Comparison of ENCODE assay signal across 8 cellular contexts in genomic region chr4:123399638-123400358, GRCh38. TPM values are rescaled to one million over a fixed set of nuclear protein-coding genes. Genes with fewer than 3 reads are reported as not detected.
A peak's percentile ranks its signal among the peaks of the same experiment; 100 is the strongest.
DNase-seq lines count a peak whose midpoint lies in the region; ATAC-seq and TF ChIP-seq lines count a peak whose summit lies in the region.

No MANE protein-coding gene starts in this region.

- POLR2A ChIA-PET in CD4-positive, alpha-beta T cell (lab: Charles Lee), result no interaction called here

- no peaks in the 10 kb centered on the region for H3K4me1 ChIP-seq in ectodermal cell (ENCODE audit: control insufficient read depth, insufficient read depth, low read length)

- peak overlapping the region; percentile 84 for H3K27ac Mint-ChIP-seq in CD4-positive, alpha-beta T cell
- peak overlapping the region; percentile 74 to 84 for H3K27ac Mint-ChIP-seq in natural killer cell

- H3K9me3 Mint-ChIP-seq in CD4-positive, alpha-beta T cell, result no peaks in the 10 kb centered on the region
- H3K9me3 Mint-ChIP-seq in natural killer cell, result no peaks in the 10 kb centered on the region

- TF ChIP-seq CTCF in CD4-positive, alpha-beta T cell (IDR thresholded peaks at IDR 0.05), result no peak
- no peak for TF ChIP-seq CTCF in natural killer cell (IDR thresholded peaks at IDR 0.05)
- no peak for TF ChIP-seq CTCF in GM10266 (IDR thresholded peaks at IDR 0.05; ENCODE audit: control insufficient read depth, insufficient read depth, low read depth, missing control alignments)

- intact Hi-C loops in CD4-positive, alpha-beta T cell (cut with DNase I, micrococcal nuclease), result loop anchor here (5.0 to 10.0 kb wide), 4 partner anchors 258 to 1315 kb away; partner anchors contain the start of genes BBS12 (in 2 of the 2), ANKRD50 (in 1 of the 2) and NUDT6 (in 1 of the 2)
- intact Hi-C loops in natural killer cell (cut with micrococcal nuclease), result no loop called here

- peaks cover 30% of the 10 kb centered on the region for H3K4me1 Mint-ChIP-seq in CD4-positive, alpha-beta T cell (ENCODE audit: low read depth)
- peaks cover 29 to 36% of the 10 kb centered on the region in 2 donors for H3K4me1 Mint-ChIP-seq in natural killer cell

- peaks cover 14% of the 10 kb centered on the region for H3K36me3 Mint-ChIP-seq in CD4-positive, alpha-beta T cell (ENCODE audit: low read depth)
- H3K36me3 Mint-ChIP-seq in natural killer cell, result no peaks in the 10 kb centered on the region

- DNase-seq in CD4-positive, alpha-beta T cell, result no peak
- DNase-seq in NCI-H526 treated with DMSO at 0.1 percent for 48 hours (lab: John Stamatoyannopoulos, UW) (peak; percentile 63), natural killer cell (no peak), GM10266 (ENCODE audit: extremely low spot score) (no peak), amniotic stem cell (lab: John Stamatoyannopoulos, UW) (no peak)

- no peak overlapping the region for H3K27ac ChIP-seq in CD4-positive, alpha-beta T cell (ENCODE audit: low read depth, low read length)
- H3K27ac ChIP-seq in ectodermal cell (ENCODE audit: insufficient read depth, low read depth, low read length, poor library complexity, severe bottlenecking), result no peak overlapping the region

- peaks cover 4% of the 10 kb centered on the region for H3K27me3 ChIP-seq in CD4-positive, alpha-beta T cell (ENCODE audit: control insufficient read depth, insufficient read depth, low read length)
- H3K27me3 ChIP-seq in ectodermal cell (ENCODE audit: control insufficient read depth, insufficient read depth, low read length, poor library complexity, severe bottlenecking), result peaks cover 6% of the 10 kb centered on the region

- H3K4me3 ChIP-seq in ectodermal cell (ENCODE audit: insufficient read depth, low read depth, low read length), result peak overlapping the region; percentile 74

- ATAC-seq in CD4-positive, alpha-beta T cell (ENCODE audit: poor library complexity), result no peak
- ATAC-seq in natural killer cell (no peak), HG02642 (IDR thresholded peaks at IDR 0.05; ENCODE audit: poor library complexity, unreplicated experiment) (no peak), HG02623 (IDR thresholded peaks at IDR 0.05; ENCODE audit: unreplicated experiment) (no peak)

- H3K9me3 ChIP-seq in CD4-positive, alpha-beta T cell (ENCODE audit: control insufficient read depth, low read length), result no peaks in the 10 kb centered on the region
- no peaks in the 10 kb centered on the region for H3K9me3 ChIP-seq in ectodermal cell (ENCODE audit: control insufficient read depth, low read length)

- H3K36me3 ChIP-seq in ectodermal cell (ENCODE audit: control insufficient read depth, insufficient read depth, low read length), result no peaks in the 10 kb centered on the region

- peaks cover 27% of the 10 kb centered on the region for H3K27me3 Mint-ChIP-seq in CD4-positive, alpha-beta T cell
- peaks cover 16% of the 10 kb centered on the region in 2 donors for H3K27me3 Mint-ChIP-seq in natural killer cell (ENCODE audit: low read depth in 2 of 2)

- H3K4me3 Mint-ChIP-seq in CD4-positive, alpha-beta T cell, result peak overlapping the region; percentile 88
- H3K4me3 Mint-ChIP-seq in natural killer cell, result peak overlapping the region; percentile 90

- CTCF ChIA-PET in CD4-positive, alpha-beta T cell (lab: Charles Lee), result no interaction called here

- WGBS in ectodermal cell, 2 experiments, result 2 to 3% methylated on average over 22 of the region's 22 CpGs

RNA-seq across cellular contexts. Expression of gene SPRY1, which starts 3.2 kb away (rescaled TPM):
- total RNA-seq in CD4-positive, alpha-beta T cell, result 10 to 100 TPM; 19.6 to 20.3 TPM
- polyA plus RNA-seq in ectodermal cell (2013, experiment 1 of 4), result 9.7 TPM
- polyA plus RNA-seq in ectodermal cell (2013, experiment 2 of 4), result 13.0 TPM
- polyA plus RNA-seq in ectodermal cell (2013, experiment 3 of 4), result 10.1 TPM
- polyA plus RNA-seq in ectodermal cell (2013, experiment 4 of 4), result 11.2 TPM
- total RNA-seq in natural killer cell, result 1 to 10 TPM; 8.7 to 9.8 (median 9.5) TPM
